ENCODE assay signal across 21 cellular contexts in genomic region chr2:12683701-12684100, GRCh38. TPM values are rescaled to one million over a fixed set of nuclear protein-coding genes. Genes with fewer than 3 reads are reported as not detected.
DNase-seq lines count a peak whose midpoint lies in the region; ATAC-seq and TF ChIP-seq lines count a peak whose summit lies in the region.
"Had no signal": no experiment of that assay in that cellular context is flagged by ENCODE, and none has a peak within 500 bp of the region (broad histone marks: within the 10 kb centered on the region; RNA-seq: fewer than 3 reads in every experiment).

No MANE protein-coding gene starts in this region.

- H3K36me3 ChIP-seq in muscle layer of colon (ENCODE audit: insufficient read depth, low read length) = no peaks in the 10 kb centered on the region
- no peaks in the 10 kb centered on the region for H3K36me3 ChIP-seq in stomach smooth muscle (ENCODE audit: control insufficient read depth in 2 of 2, insufficient read depth in 2 of 2, low read length in 2 of 2)
- no peaks in the 10 kb centered on the region for H3K36me3 ChIP-seq in hepatocyte (replicated peaks; ENCODE audit: insufficient read depth, low read depth)
- H3K36me3 ChIP-seq: BE2C had no signal

- CTCF ChIA-PET in RWPE1 (lab: Yijun Ruan, JAX) = interaction anchor here (0.6 kb wide), 1 partner anchor 17 kb away, joined by 3 read pairs; no protein-coding TSS in a partner anchor

- peak overlapping the region; percentile 23; the same call in 1 of the 2 replicates for H3K27ac ChIP-seq in C4-2B
- H3K27ac ChIP-seq in RWPE1 = peak overlapping the region; percentile 64
- H3K27ac ChIP-seq in muscle layer of colon (ENCODE audit: low read depth, low read length) = peak overlapping the region; percentile 84
- peak overlapping the region; percentile 60 for H3K27ac ChIP-seq in stomach smooth muscle (ENCODE audit: low read length)
- H3K27ac ChIP-seq in hepatocyte = no peak overlapping the region

- H3K27me3 ChIP-seq in muscle layer of colon (ENCODE audit: control insufficient read depth in 1 of 2, insufficient read depth in 2 of 2, low read length in 2 of 2) = no peaks in the 10 kb centered on the region
- no peaks in the 10 kb centered on the region for H3K27me3 ChIP-seq in stomach smooth muscle (ENCODE audit: control insufficient read depth in 1 of 2, insufficient read depth in 2 of 2, low read length in 2 of 2)
- no peaks in the 10 kb centered on the region for H3K27me3 ChIP-seq in hepatocyte
- H3K27me3 ChIP-seq: BE2C had no signal

- no peaks in the 10 kb centered on the region for H3K79me2 ChIP-seq in hepatocyte

- no peaks in the 10 kb centered on the region for H4K20me1 ChIP-seq in hepatocyte (ENCODE audit: insufficient read depth, poor library complexity, severe bottlenecking)

- no peak for ATAC-seq in HG03175 (IDR thresholded peaks at IDR 0.05; ENCODE audit: unreplicated experiment)

- H2AFZ ChIP-seq in hepatocyte = no peak overlapping the region

- DNase-seq in RWPE1 (ENCODE audit: low spot score) = no peak
- DNase-seq in hepatocyte (ENCODE audit: low spot score) = no peak
- DNase-seq in OCI-M2 (lab: John Stamatoyannopoulos, UW; ENCODE audit: unreplicated experiment) = no peak
- DNase-seq: 8988T; ACHN; BE2C; Calu3; DMS79 treated with DMSO at 0.1 percent for 48 hours; GF-D8; KG1; MM.1S; NCI-H2029; NCI-H446 treated with DMSO at 0.1 percent for 48 hours; NCI-H526; NK-92 treated with Interleukin-12 subunit alpha and Interleukin-12 subunit beta, amount 100 ng/mL, for 24 hours; RPMI8226; SHP77 treated with DMSO at 0.1 percent for 48 hours had no signal

- no peaks in the 10 kb centered on the region for H3K9me2 ChIP-seq in hepatocyte (replicated peaks; ENCODE audit: insufficient read depth)

- POLR2A ChIA-PET in RWPE1 (lab: Yijun Ruan, JAX; ENCODE audit: low non-redundant PET) = no interaction called here

- peak overlapping the region in 1 of 2 donors; percentile 14 for H3K4me3 ChIP-seq in muscle layer of colon (ENCODE audit: low read depth in 1 of 2, low read length in 2 of 2)
- H3K4me3 ChIP-seq in stomach smooth muscle (ENCODE audit: low read length in 2 of 2) = peak overlapping the region in 1 of 2 donors; percentile 60
- H3K4me3 ChIP-seq in hepatocyte = no peak overlapping the region

- H3K4me1 ChIP-seq in muscle layer of colon (ENCODE audit: insufficient read depth, low read length) (peaks cover 32% of the 10 kb centered on the region), stomach smooth muscle (ENCODE audit: control insufficient read depth, insufficient read depth, low read length) (peaks cover 18% of the 10 kb centered on the region), hepatocyte (ENCODE audit: insufficient read depth) (peaks cover 8% of the 10 kb centered on the region)

- TF ChIP-seq CTCF in C4-2B (conservative IDR thresholded peaks at IDR 0.05) (no peak), RWPE1 (conservative IDR thresholded peaks at IDR 0.05; ENCODE audit: low read depth) (no peak), hepatocyte (IDR thresholded peaks at IDR 0.05; ENCODE audit: poor library complexity) (no peak)

- H3K9me3 ChIP-seq in muscle layer of colon (ENCODE audit: low read length) (no peaks in the 10 kb centered on the region), stomach smooth muscle (ENCODE audit: control insufficient read depth in 2 of 2, low read length in 2 of 2) (no peaks in the 10 kb centered on the region), hepatocyte (ENCODE audit: low read depth) (no peaks in the 10 kb centered on the region)
- H3K9me3 ChIP-seq: BE2C had no signal

- 89% methylated on average over 3 of the region's 3 CpGs for WGBS in hepatocyte (ENCODE audit: low lambda C conversion rate, missing lambda C conversion rate)

- H3K4me2 ChIP-seq in hepatocyte = no peak overlapping the region

- H3K9ac ChIP-seq in muscle layer of colon (ENCODE audit: low read length) (no peak overlapping the region), stomach smooth muscle (ENCODE audit: low read length in 2 of 2) (no peak overlapping the region)

RNA-seq across cellular contexts. Expression of gene TRIB2, which starts 33.0 kb away (rescaled TPM):
- total RNA-seq in hepatocyte = 27.2 and 28.0 TPM in 2 replicates
- polyA plus RNA-seq in hepatocyte = 18.5 and 19.2 TPM in 2 replicates
